In genomic region chr1:220528679-220529529, GRCh38 we compare ENCODE assay signal across 8 cellular contexts. TPM values are rescaled to one million over a fixed set of nuclear protein-coding genes. Genes with fewer than 3 reads are reported as not detected.
DNase-seq lines count a peak whose midpoint lies in the region; ATAC-seq, FAIRE-seq and TF ChIP-seq lines count a peak whose summit lies in the region.

No MANE protein-coding gene starts in this region.

- no peaks in the 10 kb centered on the region for H3K27me3 ChIP-seq in bronchial epithelial cell (ENCODE audit: control insufficient read depth, insufficient read depth, low read length)
- peaks cover 5 to 39% of the 10 kb centered on the region in 2 experiments; a peak in 4 of 5 replicates for H3K27me3 ChIP-seq in HepG2 (ENCODE audit: control insufficient read depth in 1 of 2, insufficient read depth in 2 of 2, low read length in 2 of 2)
- no peaks in the 10 kb centered on the region for H3K27me3 ChIP-seq in suprapubic skin

- TF ChIP-seq RAD21 in HepG2 (CRISPR knock-in tag; IDR thresholded peaks at IDR 0.05) = no peak

- no peak overlapping the region for H2AFZ ChIP-seq in HepG2 (ENCODE audit: low read length)

- H3K79me2 ChIP-seq in HepG2 (ENCODE audit: insufficient read depth, low read length) = no peaks in the 10 kb centered on the region

- H3K27ac ChIP-seq in HepG2 (ENCODE audit: extremely low read length, insufficient read depth, low read length) (no peak overlapping the region), suprapubic skin (peak overlapping the region; percentile 95)

- CTCF ChIA-PET in HepG2 (lab: Yijun Ruan, JAX; ENCODE audit: low intra/inter-chr PET ratio, low total read pairs) = no interaction called here

- intact Hi-C loops in HepG2 (cut with micrococcal nuclease; ENCODE audit: unreplicated experiment) = loop anchor here (5.0 kb wide), 1 partner anchor 312 kb away; no protein-coding TSS in a partner anchor

- H3K4me3 ChIP-seq in AG09309 (ENCODE audit: control insufficient read depth, low read depth, low read length) (peak overlapping the region; percentile 30), LNCaP clone FGC (ENCODE audit: low read depth, low read length) (peak overlapping the region; percentile 70), bronchial epithelial cell (ENCODE audit: low read depth, low read length) (peak overlapping the region; percentile 90), HepG2 (replicated peaks in 1 of 3; ENCODE audit: insufficient read depth in 1 of 3, low read depth in 2 of 3, low read length in 3 of 3) (peak overlapping the region; percentile 52 to 69 (median 54)), suprapubic skin (peak overlapping the region; percentile 76)

- FAIRE-seq in bronchial epithelial cell (lab: Jason Lieb, UNC) (no peak), HepG2 (lab: Jason Lieb, UNC) (no peak)

- no peaks in the 10 kb centered on the region for H3K36me3 ChIP-seq in bronchial epithelial cell (ENCODE audit: control insufficient read depth, insufficient read depth, low read length)
- H3K36me3 ChIP-seq in HepG2 (replicated peaks in 1 of 2; ENCODE audit: control insufficient read depth in 1 of 2, insufficient read depth in 2 of 2, low read length in 2 of 2) = no peaks in the 10 kb centered on the region
- H3K36me3 ChIP-seq in suprapubic skin = no peaks in the 10 kb centered on the region

- DNase-seq in AG09309 (ENCODE audit: low read depth) (no peak), GM13977 (ENCODE audit: low spot score) (peak; percentile 21), LNCaP clone FGC (ENCODE audit: low read depth) (no peak), bronchial epithelial cell (ENCODE audit: low read depth) (peak; percentile 21), HepG2 (ENCODE audit: low spot score) (no peak), suprapubic skin (ENCODE audit: low spot score in 2 of 2) (peak in 1 of 2 donors; percentile 63), SKM-1 (lab: John Stamatoyannopoulos, UW; ENCODE audit: unreplicated experiment) (no peak)

- TF ChIP-seq EP300 in HepG2 (IDR thresholded peaks at IDR 0.05; ENCODE audit: low read depth in 2 of 2, low read length in 2 of 2) (no peak), HepG2 (CRISPR knock-in tag; IDR thresholded peaks at IDR 0.05; ENCODE audit: borderline replicate concordance) (no peak), suprapubic skin (IDR thresholded peaks at IDR 0.05) (no peak)

- TF ChIP-seq CTCF in AG09309 (IDR thresholded peaks at IDR 0.05; ENCODE audit: control insufficient read depth, insufficient read depth, low read depth, low read length, missing control alignments) (no peak), GM13977 (IDR thresholded peaks at IDR 0.05; ENCODE audit: extremely low read depth, insufficient read depth, missing control alignments) (no peak), LNCaP clone FGC (IDR thresholded peaks at IDR 0.05; ENCODE audit: control insufficient read depth, extremely low read depth, insufficient read depth) (no peak), bronchial epithelial cell (IDR thresholded peaks at IDR 0.05; ENCODE audit: insufficient read depth, low read length, severe bottlenecking) (no peak), HepG2 (CRISPR knock-in tag; IDR thresholded peaks at IDR 0.05) (no peak), suprapubic skin (IDR thresholded peaks at IDR 0.05) (no peak)

- no TSS peak for BruUV-seq in HepG2 (replicated peaks; lab: Mats Ljungman, UMichigan)

- 20% methylated on average over 38 of the region's 55 CpGs for WGBS in HepG2 (ENCODE audit: low lambda C conversion rate)
- WGBS in suprapubic skin = 3% methylated on average over 45 of the region's 55 CpGs

- no peaks in the 10 kb centered on the region for H4K20me1 ChIP-seq in HepG2 (ENCODE audit: insufficient read depth, low read length)

- POLR2A ChIA-PET in HepG2 (lab: Yijun Ruan, JAX) = no interaction called here

- H3K9ac ChIP-seq in HepG2 (ENCODE audit: insufficient read depth, low read depth, low read length) = no peak overlapping the region

- H3K4me1 ChIP-seq in HepG2 (ENCODE audit: insufficient read depth, low read length) = peaks cover 7% of the 10 kb centered on the region
- H3K4me1 ChIP-seq in suprapubic skin = peaks cover 24% of the 10 kb centered on the region

- TF ChIP-seq POLR2A in HepG2 (IDR thresholded peaks at IDR 0.05; ENCODE audit: insufficient read depth in 1 of 2, low read depth in 2 of 2, low read length in 2 of 2) (no peak), suprapubic skin (IDR thresholded peaks at IDR 0.05) (no peak)

- peak; percentile 11; the same call in 2 of the 3 replicates for ATAC-seq in HepG2
- ATAC-seq in GM19324 (IDR thresholded peaks at IDR 0.05; ENCODE audit: low FRiP score, unreplicated experiment) = no peak

- no peaks in the 10 kb centered on the region for H3K9me3 ChIP-seq in HepG2 (ENCODE audit: low read length)
- no peaks in the 10 kb centered on the region for H3K9me3 ChIP-seq in suprapubic skin

- in situ Hi-C loops in GM13977 (cut with MboI; ENCODE audit: low pct_unique_long_range_greater_than_20kb, low sequenced_read_pairs, unreplicated experiment) = no loop called here
- in situ Hi-C loops in HepG2 (cut with HindIII; ENCODE audit: extremely low pct_ligation_motif_present, low pct_unique_long_range_greater_than_20kb) = loop anchor here (25.0 kb wide), 1 partner anchor 258 kb away; the partner anchor contains the start of gene MTARC1

- H3K4me2 ChIP-seq in HepG2 (ENCODE audit: low read depth, low read length) = peak overlapping the region; percentile 83

TF ChIP-seq in HepG2, 621 proteins besides CTCF, POLR2A, EP300 and RAD21:
- TF ChIP-seq EZH2 (conservative IDR thresholded peaks at IDR 0.05; ENCODE audit: low read depth, low read length) (peak; percentile 78; the same call in 1 of the 2 replicates), REL (CRISPR knock-in tag; conservative IDR thresholded peaks at IDR 0.05) (0 out of 2 replicates have a peak, but pooled peaks have one; percentile 36), HDAC1 (CRISPR knock-in tag; IDR thresholded peaks at IDR 0.05) (no peak), IRF9 (CRISPR knock-in tag; IDR thresholded peaks at IDR 0.05; ENCODE audit: borderline replicate concordance) (no peak), HNRNPLL (IDR thresholded peaks at IDR 0.05; ENCODE audit: low read depth, low read length, poor library complexity, severe bottlenecking) (peak; percentile 32), ZNF275 (CRISPR knock-in tag; IDR thresholded peaks at IDR 0.05; ENCODE audit: borderline replicate concordance) (no peak), YY1 (IDR thresholded peaks at IDR 0.05; ENCODE audit: insufficient read depth, insufficient replicate concordance, low read depth, low read length) (peak; percentile 23), IRX3 (CRISPR knock-in tag; IDR thresholded peaks at IDR 0.05; ENCODE audit: borderline replicate concordance, low read depth) (no peak)
TF ChIP-seq in HepG2: peak in this region for 4.

RNA-seq across cellular contexts. Expression of gene MARK1, which starts 1.0 kb away (rescaled TPM):
- total RNA-seq in bronchial epithelial cell (3.9 and 10.4 TPM in 2 replicates), HepG2 (2016; rRNA removed; fragmentation: Illumina TruSeq; extraction: Trizol) (not detected in 2 replicates), suprapubic skin (1 to 10 TPM; 2.9 to 5.2 (median 3.9) TPM)
- not detected in 2 replicates for total RNA-seq in HepG2 (2016; cell fraction: cytosol; rRNA removed; fragmentation: Illumina TruSeq; extraction: Trizol; ENCODE audit: low read depth)
- total RNA-seq in HepG2 (2016; cell fraction: insoluble cytoplasmic fraction; rRNA removed; fragmentation: Illumina TruSeq; extraction: Trizol) = not detected in 2 replicates
- total RNA-seq in HepG2 (2016; cell fraction: membrane; rRNA removed; fragmentation: Illumina TruSeq; extraction: Trizol) = not detected in 2 replicates
- total RNA-seq in HepG2 (2016; cell fraction: nucleus; rRNA removed; fragmentation: Illumina TruSeq; extraction: Trizol) = not detected in 2 replicates
- not detected in 2 replicates for polyA plus RNA-seq in HepG2 (2011; rRNA removed)
- not detected in 2 replicates for polyA plus RNA-seq in HepG2 (2011; cell fraction: cytosol; rRNA removed)
- not detected in 2 replicates for polyA plus RNA-seq in HepG2 (2011; cell fraction: nucleus; rRNA removed)
- not detected in 2 replicates for polyA plus RNA-seq in HepG2 (2012)
- polyA plus RNA-seq in HepG2 (2016; cell fraction: cytosol; fragmentation: Illumina TruSeq; extraction: Trizol; ENCODE audit: low read depth) = not detected in 2 replicates
- polyA plus RNA-seq in HepG2 (2016; cell fraction: insoluble cytoplasmic fraction; fragmentation: Illumina TruSeq; extraction: Trizol; ENCODE audit: low read depth) = not detected in 2 replicates
- not detected in 2 replicates for polyA plus RNA-seq in HepG2 (2016; cell fraction: membrane; fragmentation: Illumina TruSeq; extraction: Trizol; ENCODE audit: low read depth)
- not detected in 2 replicates for polyA plus RNA-seq in HepG2 (2016; cell fraction: nucleus; fragmentation: Illumina TruSeq; extraction: Trizol; ENCODE audit: insufficient read depth, low read depth)
- polyA minus RNA-seq in HepG2 (2011; rRNA and poly(A)+ RNA removed; ENCODE audit: low replicate concordance) = 3.7 TPM in 1 of 2 replicates, not detected in the other
- polyA minus RNA-seq in HepG2 (2011; cell fraction: cytosol; rRNA and poly(A)+ RNA removed) = not detected in 2 replicates
- not detected in 2 replicates for polyA minus RNA-seq in HepG2 (2011; cell fraction: nucleus; rRNA and poly(A)+ RNA removed)

Comparison
In these comparisons a context has a peak if more than half of its experiments do, and no peak if none do; other contexts are left out.
1. DNase-seq: peak in GM13977 (single experiment) and bronchial epithelial cell (single experiment); none in AG09309 (single experiment), LNCaP clone FGC (single experiment), HepG2 (single experiment) and SKM-1 (single experiment).
2. H3K4me3 ChIP-seq: peak in every context shown above with its lines; median percentile 90 in bronchial epithelial cell; 76 in suprapubic skin; 70 in LNCaP clone FGC; 54 in HepG2; 30 in AG09309.